ENCODE assay signal across 18 cellular contexts in the genomic region with DNA sequence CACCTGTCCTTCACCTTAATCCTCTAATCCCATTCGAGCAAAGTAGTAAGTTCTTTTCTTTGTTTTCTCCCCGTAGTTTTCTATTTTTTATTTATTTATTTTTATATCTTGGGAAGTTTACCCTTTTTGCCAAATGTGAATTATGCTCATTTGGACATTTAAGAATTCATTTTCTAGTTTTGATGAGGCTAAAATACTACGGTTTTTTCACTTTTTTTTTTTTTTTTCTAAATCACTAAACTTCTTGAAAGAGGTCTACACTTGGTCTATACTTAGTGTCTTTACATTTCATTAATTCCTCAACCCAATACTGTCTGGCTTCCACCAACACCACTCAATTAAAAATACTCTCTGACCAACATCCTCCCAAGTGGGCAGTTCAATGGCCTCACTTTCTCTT.
A peak's percentile ranks its signal among the peaks of the same experiment; 100 is the strongest.
DNase-seq lines count a peak whose midpoint lies in the region; ATAC-seq and TF ChIP-seq lines count a peak whose summit lies in the region.
"Had no signal": no experiment of that assay in that cellular context is flagged by ENCODE, and none has a peak within 500 bp of the region (broad histone marks: within the 10 kb centered on the region; RNA-seq: fewer than 3 reads in every experiment).

No MANE protein-coding gene starts in this region.

- H3K4me3 Mint-ChIP-seq in memory B cell (no peak overlapping the region), neural crest cell (peak overlapping the region; percentile 1)
- H3K4me3 Mint-ChIP-seq: CD4-positive, alpha-beta memory T cell had no signal

- H3K9me2 ChIP-seq in GM23248 (ENCODE audit: insufficient read depth) = no peaks in the 10 kb centered on the region

- no peak overlapping the region for H3K4me3 ChIP-seq in BLaER1
- H3K4me3 ChIP-seq in GM23248 = no peak overlapping the region
- H3K4me3 ChIP-seq in BE2C (ENCODE audit: low read depth, low read length) = no peak overlapping the region

- H3K9me3 ChIP-seq in BLaER1 (no peaks in the 10 kb centered on the region; the same call in 1 of the 2 replicates), GM23248 (ENCODE audit: low read depth) (no peaks in the 10 kb centered on the region), BE2C (no peaks in the 10 kb centered on the region)

- H3K36me3 ChIP-seq in BLaER1 (no peaks in the 10 kb centered on the region), GM23248 (ENCODE audit: low read depth) (no peaks in the 10 kb centered on the region), BE2C (no peaks in the 10 kb centered on the region)

- H3K9ac ChIP-seq in BLaER1 (no peak overlapping the region), GM23248 (no peak overlapping the region)

- no peaks in the 10 kb centered on the region for H3K27me3 ChIP-seq in BLaER1
- no peaks in the 10 kb centered on the region for H3K27me3 ChIP-seq in GM23248 (replicated peaks; ENCODE audit: insufficient read depth)
- H3K27me3 ChIP-seq in BE2C = no peaks in the 10 kb centered on the region

- ATAC-seq in memory B cell (ENCODE audit: low read depth) = no peak
- no peak for ATAC-seq in GM21737 (IDR thresholded peaks at IDR 0.05; ENCODE audit: unreplicated experiment)

- WGBS in GM23248 (ENCODE audit: low coverage in 1 of 2, low lambda C conversion rate in 2 of 2, missing lambda C conversion rate in 2 of 2), 2 experiments = 83 to 84% methylated on average over 3 of the region's 3 CpGs

- in situ Hi-C loops in GM23248 (cut with MboI) = no loop called here

- H3K27ac Mint-ChIP-seq in memory B cell = peak overlapping the region; percentile 13
- H3K27ac Mint-ChIP-seq in neural crest cell (ENCODE audit: unreplicated experiment) = peak overlapping the region; percentile 90
- H3K27ac Mint-ChIP-seq: CD4-positive, alpha-beta memory T cell had no signal

- H3K4me1 Mint-ChIP-seq in memory B cell (no peaks in the 10 kb centered on the region), neural crest cell (peaks cover 55% of the 10 kb centered on the region)

- no peaks in the 10 kb centered on the region for H3K79me2 ChIP-seq in GM23248 (ENCODE audit: insufficient read depth)

- no peaks in the 10 kb centered on the region for H4K20me1 ChIP-seq in BLaER1
- no peaks in the 10 kb centered on the region for H4K20me1 ChIP-seq in GM23248 (ENCODE audit: insufficient read depth)

- no peak for TF ChIP-seq CTCF in neural crest cell (conservative IDR thresholded peaks at IDR 0.05)
- no peak for TF ChIP-seq CTCF in BE2C (IDR thresholded peaks at IDR 0.05; ENCODE audit: low read depth, low read length)

- H3F3A ChIP-seq in GM23248 (ENCODE audit: insufficient read depth) = no peaks in the 10 kb centered on the region

- H3K4me2 ChIP-seq in BLaER1 (peak overlapping the region; percentile 50; the same call in 1 of the 2 replicates), GM23248 (ENCODE audit: unreplicated experiment) (no peak overlapping the region)

- H3K27ac ChIP-seq in BLaER1 (no peak overlapping the region), GM23248 (no peak overlapping the region)
- H3K27ac ChIP-seq: C4-2B had no signal

- DNase-seq in GM23248 = no peak
- no peak for DNase-seq in memory B cell (ENCODE audit: low spot score in 2 of 2)
- DNase-seq in neural crest cell (ENCODE audit: low read depth, low spot score) = no peak
- no peak for DNase-seq in NCI-H187 (lab: John Stamatoyannopoulos, UW)
- DNase-seq in BE2C = no peak
- DNase-seq: 8988T; AML-193; CD4-positive, alpha-beta memory T cell; COR-L47; DMS153; DMS79 treated with DMSO at 0.1 percent for 48 hours; EL; GDM1; H7 had no signal

- peak overlapping the region; percentile 44; the same call in 1 of the 2 replicates for H2AFZ ChIP-seq in GM23248

- H3K36me3 Mint-ChIP-seq in memory B cell = peaks cover 3% of the 10 kb centered on the region
- no peaks in the 10 kb centered on the region for H3K36me3 Mint-ChIP-seq in neural crest cell (ENCODE audit: low read depth)
- H3K36me3 Mint-ChIP-seq: CD4-positive, alpha-beta memory T cell had no signal

- H3K9me3 Mint-ChIP-seq in memory B cell (no peaks in the 10 kb centered on the region), neural crest cell (peaks cover 6% of the 10 kb centered on the region)
- H3K9me3 Mint-ChIP-seq: CD4-positive, alpha-beta memory T cell; IgD-negative memory B cell had no signal

- H3K27me3 Mint-ChIP-seq in memory B cell (no peaks in the 10 kb centered on the region), neural crest cell (ENCODE audit: low read depth) (no peaks in the 10 kb centered on the region)
- H3K27me3 Mint-ChIP-seq: CD4-positive, alpha-beta memory T cell; IgD-negative memory B cell had no signal

- peaks cover 16% of the 10 kb centered on the region for H3K4me1 ChIP-seq in BLaER1
- peaks cover 15% of the 10 kb centered on the region for H3K4me1 ChIP-seq in GM23248 (ENCODE audit: insufficient read depth)
- H3K4me1 ChIP-seq in BE2C = no peaks in the 10 kb centered on the region
